8 cellular contexts compared by ENCODE assay signal in genomic region chr1:63691672-63692425, GRCh38.
DNase-seq lines count a peak whose midpoint lies in the region; ATAC-seq and TF ChIP-seq lines count a peak whose summit lies in the region.

No MANE protein-coding gene starts in this region.

- H3K4me1 Mint-ChIP-seq in chondrocyte (ENCODE audit: low read depth): peaks cover 61% of the 10 kb centered on the region

- no peaks in the 10 kb centered on the region for H4K20me1 ChIP-seq in DOHH2 (ENCODE audit: control insufficient read depth, insufficient read depth, low read depth, low read length)

- H3K4me3 ChIP-seq in DOHH2 (ENCODE audit: low read length) (no peak overlapping the region), stomach (no peak overlapping the region)

- H3K27ac ChIP-seq in DOHH2 (ENCODE audit: low read depth, low read length) (no peak overlapping the region), stomach (peak overlapping the region in 3 of 5 donors; percentile 38 to 77 (median 61))

- H3K27me3 Mint-ChIP-seq in chondrocyte (ENCODE audit: low read depth): no peaks in the 10 kb centered on the region

- no peak for TF ChIP-seq EP300 in stomach (IDR thresholded peaks at IDR 0.05)

- no peaks in the 10 kb centered on the region for H3K27me3 ChIP-seq in DOHH2 (ENCODE audit: control insufficient read depth, low read length)
- no peaks in the 10 kb centered on the region for H3K27me3 ChIP-seq in stomach

- WGBS in stomach, 5 donors: 13 to 17% (median 15%) methylated on average over 7 of the region's 7 CpGs

- no peak overlapping the region for H3K4me2 ChIP-seq in DOHH2 (ENCODE audit: low read length)

- H3K79me2 ChIP-seq in DOHH2 (ENCODE audit: control insufficient read depth, low read length): no peaks in the 10 kb centered on the region

- DNase-seq in M059J (ENCODE audit: low read depth) (peak; percentile 80), RKO (ENCODE audit: low spot score) (peak; percentile 59), chondrocyte (ENCODE audit: low spot score) (no peak), kidney tubule cell (ENCODE audit: low spot score) (peak; percentile 83), stomach (peak; percentile 63)

- no peaks in the 10 kb centered on the region for H3K36me3 Mint-ChIP-seq in chondrocyte (ENCODE audit: low read depth)

- H3K9me3 Mint-ChIP-seq in chondrocyte (ENCODE audit: low read depth): no peaks in the 10 kb centered on the region

- no peaks in the 10 kb centered on the region for H3K9me3 ChIP-seq in DOHH2 (ENCODE audit: control insufficient read depth, insufficient read depth, low read length)
- H3K9me3 ChIP-seq in stomach: no peaks in the 10 kb centered on the region

- no peaks in the 10 kb centered on the region for H3K36me3 ChIP-seq in DOHH2 (ENCODE audit: control insufficient read depth, low read length)
- H3K36me3 ChIP-seq in stomach: no peaks in the 10 kb centered on the region

- H3F3A ChIP-seq in DOHH2 (ENCODE audit: control insufficient read depth, insufficient read depth): no peaks in the 10 kb centered on the region

- H3K27ac Mint-ChIP-seq in chondrocyte (ENCODE audit: unreplicated experiment): peak overlapping the region; percentile 83

- no peak for TF ChIP-seq POLR2A in stomach (IDR thresholded peaks at IDR 0.05)

- no peak overlapping the region for H3K4me3 Mint-ChIP-seq in chondrocyte (ENCODE audit: unreplicated experiment)

- peak; percentile 72 for TF ChIP-seq CTCF in DOHH2 (IDR thresholded peaks at IDR 0.05; ENCODE audit: low read depth, low read length, poor library complexity, severe bottlenecking)
- TF ChIP-seq CTCF in chondrocyte (IDR thresholded peaks at IDR 0.05): peak; percentile 96
- TF ChIP-seq CTCF in stomach (IDR thresholded peaks at IDR 0.05): peak in 5 of 7 experiments; percentile 54 to 86 (median 72)

- ATAC-seq in GM21526 (IDR thresholded peaks at IDR 0.05; ENCODE audit: low FRiP score, unreplicated experiment) (peak; percentile 63), HG03520 (IDR thresholded peaks at IDR 0.05; ENCODE audit: unreplicated experiment) (no peak)

- intact Hi-C loops in stomach (cut with DNase I; ENCODE audit: low total_unique reads): no loop called here

- no peaks in the 10 kb centered on the region for H3K9me2 ChIP-seq in DOHH2 (replicated peaks; ENCODE audit: control insufficient read depth, low read length)

- no peaks in the 10 kb centered on the region for H3K4me1 ChIP-seq in DOHH2 (ENCODE audit: control insufficient read depth, low read length)
- peaks cover 7 to 32% (median 21%) of the 10 kb centered on the region in 4 donors for H3K4me1 ChIP-seq in stomach
